Comparison of ENCODE assay signal across 1 cellular context in the genomic region with DNA sequence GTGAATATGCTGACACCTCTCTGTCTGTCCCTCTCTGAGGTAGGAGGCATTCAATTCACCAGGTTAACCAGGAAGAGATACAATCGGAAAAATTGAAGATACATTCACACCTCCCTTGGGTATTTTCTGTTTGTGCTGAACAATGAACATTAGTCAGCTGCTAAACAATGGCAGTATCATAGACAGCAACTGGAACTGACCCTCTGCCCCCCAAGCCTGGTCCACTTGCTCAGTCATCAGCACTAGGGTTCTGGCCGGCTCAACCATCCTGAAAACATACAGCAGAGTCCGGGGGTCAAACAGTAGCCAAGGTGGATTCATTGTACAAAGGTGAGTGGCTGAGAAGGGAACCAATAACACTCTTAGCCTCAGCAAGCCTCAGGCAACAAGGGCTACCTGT.
TF ChIP-seq lines count a peak whose summit lies in the region.

No MANE protein-coding gene starts in this region.

TF ChIP-seq in H1, 55 proteins besides CTCF, POLR2A, EP300 and RAD21:
- TF ChIP-seq SIX5 (IDR thresholded peaks at IDR 0.05; ENCODE audit: low read depth, low read length) (no peak), KDM5A (IDR thresholded peaks at IDR 0.05; ENCODE audit: low read length) (no peak)
